12 cellular contexts compared by ENCODE assay signal in genomic region chr21:38498057-38498833, GRCh38. TPM values are rescaled to one million over a fixed set of nuclear protein-coding genes. Genes with fewer than 3 reads are reported as not detected.
DNase-seq lines count a peak whose midpoint lies in the region; ATAC-seq and TF ChIP-seq lines count a peak whose summit lies in the region.
"Had no signal": no experiment of that assay in that cellular context is flagged by ENCODE, and none has a peak within 500 bp of the region (broad histone marks: within the 10 kb centered on the region; RNA-seq: fewer than 3 reads in every experiment).

Gene ERG (minus strand): TSS chr21:38498477. CDS start chr21:38498380, 97 bp downstream.

- POLR2A ChIA-PET in PC-9 (lab: Charles Lee; ENCODE audit: unreplicated experiment), result no interaction called here

- ATAC-seq in left lung (peak; percentile 29), sciatic nerve (peak; percentile 57)

- H3K4me2 ChIP-seq in Karpas-422 (ENCODE audit: low read depth, low read length, poor library complexity, severe bottlenecking) (no peak within 1 kb of the TSS), PC-9 (no peak within 1 kb of the TSS)

- H3K4me3 ChIP-seq in colonic mucosa, result no peak within 1 kb of the TSS
- H3K4me3 ChIP-seq in left lung, result peak within 1 kb of the TSS; percentile 19 to 35
- no peak within 1 kb of the TSS for H3K4me3 ChIP-seq in Karpas-422 (ENCODE audit: low read length)
- no peak within 1 kb of the TSS for H3K4me3 ChIP-seq in PC-9

- H3K9me2 ChIP-seq in Karpas-422 (replicated peaks; ENCODE audit: insufficient read depth, low read length) (no peaks in the 10 kb centered on the region), PC-9 (ENCODE audit: insufficient read depth) (no peaks in the 10 kb centered on the region)

- no peaks in the 10 kb centered on the region for H3K27me3 ChIP-seq in colonic mucosa
- no peaks in the 10 kb centered on the region for H3K27me3 ChIP-seq in left lung
- no peaks in the 10 kb centered on the region for H3K27me3 ChIP-seq in Karpas-422 (ENCODE audit: low read length)
- H3K27me3 ChIP-seq in PC-9 (ENCODE audit: insufficient read depth, low read depth), result peaks cover 47% of the 10 kb centered on the region

- no TSS peak for BruUV-seq in PC-9 (replicated peaks; lab: Mats Ljungman, UMichigan)

- no peaks in the 10 kb centered on the region for H3F3A ChIP-seq in PC-9 (ENCODE audit: insufficient read depth, low read depth)

- intact Hi-C loops in colonic mucosa (cut with DNase I), result no loop called here
- intact Hi-C loops in left lung (cut with DNase I), result no loop called here
- intact Hi-C loops in sciatic nerve (cut with DNase I), result no loop called here
- intact Hi-C loops in PC-9 (cut with micrococcal nuclease; ENCODE audit: unreplicated experiment), result no loop called here

- TF ChIP-seq CTCF in colonic mucosa (IDR thresholded peaks at IDR 0.05) (no peak), left lung (IDR thresholded peaks at IDR 0.05) (no peak), PC-9 (conservative IDR thresholded peaks at IDR 0.05) (no peak)

- DNase-seq in KBM-7, result peak; percentile 82
- no peak for DNase-seq in colonic mucosa
- DNase-seq in left lung, result peak in 1 of 2 donors; percentile 80
- no peak for DNase-seq in sciatic nerve (ENCODE audit: low spot score)
- DNase-seq in SHP77 treated with DMSO at 0.1 percent for 48 hours (lab: John Stamatoyannopoulos, UW), result no peak
- no peak for DNase-seq in Karpas-422
- DNase-seq in RKO (ENCODE audit: low spot score), result no peak
- DNase-seq in PC-9, result no peak
- DNase-seq: cortex of kidney; NCI-H345; stimulated activated naive CD4-positive, alpha-beta T cell had no signal

- H3K9me3 ChIP-seq in colonic mucosa, result no peaks in the 10 kb centered on the region
- no peaks in the 10 kb centered on the region for H3K9me3 ChIP-seq in left lung
- H3K9me3 ChIP-seq in Karpas-422 (ENCODE audit: low read length), result no peaks in the 10 kb centered on the region
- H3K9me3 ChIP-seq in PC-9 (ENCODE audit: insufficient read depth, low read depth), result no peaks in the 10 kb centered on the region

- CTCF ChIA-PET in PC-9 (lab: Charles Lee), result no interaction called here

- H4K20me1 ChIP-seq in Karpas-422 (ENCODE audit: insufficient read depth, low read depth, low read length) (no peaks in the 10 kb centered on the region), PC-9 (ENCODE audit: insufficient read depth) (no peaks in the 10 kb centered on the region)

- H3K36me3 ChIP-seq in colonic mucosa (no peaks in the 10 kb centered on the region), left lung (no peaks in the 10 kb centered on the region), Karpas-422 (ENCODE audit: insufficient read depth, low read length) (no peaks in the 10 kb centered on the region), PC-9 (ENCODE audit: low read depth) (no peaks in the 10 kb centered on the region)

- H3K9ac ChIP-seq in colonic mucosa (ENCODE audit: low read depth in 2 of 2, low read length in 2 of 2) (no peak within 1 kb of the TSS), Karpas-422 (ENCODE audit: low read length) (no peak within 1 kb of the TSS)

- no peaks in the 10 kb centered on the region for H3K4me1 ChIP-seq in colonic mucosa
- peaks cover 0 to 56% of the 10 kb centered on the region in 2 donors for H3K4me1 ChIP-seq in left lung
- no peaks in the 10 kb centered on the region for H3K4me1 ChIP-seq in Karpas-422 (ENCODE audit: low read length)
- no peaks in the 10 kb centered on the region for H3K4me1 ChIP-seq in PC-9 (replicated peaks; ENCODE audit: insufficient read depth)

- H3K79me2 ChIP-seq in Karpas-422 (ENCODE audit: low read length) (no peaks in the 10 kb centered on the region), PC-9 (ENCODE audit: low read depth) (no peaks in the 10 kb centered on the region)

- H3K27ac ChIP-seq in colonic mucosa (peak within 1 kb of the TSS; percentile 3), left lung (peak within 1 kb of the TSS; percentile 51 to 84), Karpas-422 (ENCODE audit: low read length) (no peak within 1 kb of the TSS), PC-9 (no peak within 1 kb of the TSS)
- H3K27ac ChIP-seq: RWPE1 had no signal

- no peak within 1 kb of the TSS for H2AFZ ChIP-seq in Karpas-422 (ENCODE audit: low read length)
- H2AFZ ChIP-seq in PC-9, result no peak within 1 kb of the TSS

- in situ Hi-C loops in KBM-7 (cut with MboI; ENCODE audit: low pct_unique_long_range_greater_than_20kb, low sequenced_read_pairs), result loop anchor here (25.0 kb wide), 1 partner anchor 639 kb away; no protein-coding TSS in a partner anchor

RNA-seq across cellular contexts. Expression of gene ERG, which starts in this region (rescaled TPM):
- total RNA-seq in colonic mucosa, result 1 to 10 TPM; 2.5 to 6.7 TPM
- 10 to 100 TPM; 21.7 to 27.6 TPM for total RNA-seq in left lung
- total RNA-seq in sciatic nerve, result 41.6 TPM
- total RNA-seq in Karpas-422 (2014; rRNA removed; shearing (Covaris generic); ENCODE audit: low replicate concordance), result not detected in 2 replicates
- not detected in 2 replicates for total RNA-seq in PC-9 (2021)

Comparison
In these comparisons a context has a peak if more than half of its experiments do, and no peak if none do; other contexts are left out.
1. H3K27ac ChIP-seq: peak in colonic mucosa (single experiment) and left lung (2 of 2); none in Karpas-422 (single experiment) and PC-9 (single experiment).
2. H3K4me3 ChIP-seq: peak in left lung (2 of 2); none in colonic mucosa (single experiment), Karpas-422 (single experiment) and PC-9 (single experiment).